ENCODE assay signal across 11 cellular contexts in genomic region chr1:28744184-28744583, GRCh38. TPM values are rescaled to one million over a fixed set of nuclear protein-coding genes. Genes with fewer than 3 reads are reported as not detected.
DNase-seq lines count a peak whose midpoint lies in the region; ATAC-seq and TF ChIP-seq lines count a peak whose summit lies in the region.
"Had no signal": no experiment of that assay in that cellular context is flagged by ENCODE, and none has a peak within 500 bp of the region (broad histone marks: within the 10 kb centered on the region; RNA-seq: fewer than 3 reads in every experiment).

No MANE protein-coding gene starts in this region.

- peaks cover 47% of the 10 kb centered on the region for H3K4me1 Mint-ChIP-seq in GM23338
- H3K4me1 Mint-ChIP-seq in activated T-helper 1 cell treated with anti-CD3 and anti-CD28 coated beads, Interleukin-12 subunit alpha, Interleukin-12 subunit beta, Interleukin-2, Interleukin-4 antibody, amounts not matched to agents 30 ng/mL and 10 ng/mL and 1 ng/mL, durations not matched to agents 14 hours and 24 hours and 36 hours (ENCODE audit: low read depth) = peaks cover 57% of the 10 kb centered on the region

- H4K20me1 ChIP-seq in BLaER1 = peaks cover 100% of the 10 kb centered on the region
- H4K20me1 ChIP-seq in GM23338 (replicated peaks; ENCODE audit: insufficient read depth) = peaks cover 89% of the 10 kb centered on the region

- H2AFZ ChIP-seq in GM23338 = no peak overlapping the region

- H3K27me3 Mint-ChIP-seq in GM23338 (ENCODE audit: insufficient read depth, low read depth, poor library complexity) = peaks cover 13% of the 10 kb centered on the region
- H3K27me3 Mint-ChIP-seq in activated T-helper 1 cell treated with anti-CD3 and anti-CD28 coated beads, Interleukin-12 subunit alpha, Interleukin-12 subunit beta, Interleukin-2, Interleukin-4 antibody, amounts not matched to agents 30 ng/mL and 10 ng/mL and 1 ng/mL, durations not matched to agents 14 hours and 24 hours and 36 hours (ENCODE audit: insufficient read depth) = no peaks in the 10 kb centered on the region

- H3K9me2 ChIP-seq in GM23338 (ENCODE audit: insufficient read depth) = no peaks in the 10 kb centered on the region

- no peak overlapping the region for H3K9ac ChIP-seq in BLaER1

- CTCF ChIA-PET in GM10248 (lab: Yijun Ruan, JAX) = interaction anchor here (2.1 to 3.4 kb wide), 2 partner anchors 8 to 11 kb away, joined by 6 to 23 read pairs; partner anchors contain the start of gene YTHDF2

- peaks cover 100% of the 10 kb centered on the region for H3K79me2 ChIP-seq in GM23338 (replicated peaks; ENCODE audit: insufficient read depth)

- TF ChIP-seq CTCF in GM23338 (conservative IDR thresholded peaks at IDR 0.05; ENCODE audit: low read depth in 2 of 2) = no peak
- TF ChIP-seq CTCF in lower lobe of right lung (IDR thresholded peaks at IDR 0.05) = no peak
- no peak for TF ChIP-seq CTCF in GM10248 (IDR thresholded peaks at IDR 0.05; ENCODE audit: control extremely low read depth, extremely low read depth, low read depth, missing control alignments)
- TF ChIP-seq CTCF in GM20000 (IDR thresholded peaks at IDR 0.05; ENCODE audit: extremely low read depth, missing control alignments) = no peak

- H3K27me3 ChIP-seq in BLaER1 (no peaks in the 10 kb centered on the region), GM23338 (ENCODE audit: insufficient read depth) (no peaks in the 10 kb centered on the region), lower lobe of right lung (ENCODE audit: low read depth) (no peaks in the 10 kb centered on the region)

- H3K36me3 ChIP-seq in BLaER1 (peaks cover 99% of the 10 kb centered on the region), GM23338 (ENCODE audit: insufficient read depth) (peaks cover 68% of the 10 kb centered on the region), lower lobe of right lung (peaks cover 80% of the 10 kb centered on the region)

- H3K4me1 ChIP-seq in BLaER1 (peaks cover 68% of the 10 kb centered on the region), GM23338 (ENCODE audit: insufficient read depth) (peaks cover 55% of the 10 kb centered on the region), lower lobe of right lung (peaks cover 97% of the 10 kb centered on the region)

- H3K36me3 Mint-ChIP-seq in GM23338 (ENCODE audit: low read depth) = peaks cover 97% of the 10 kb centered on the region
- H3K36me3 Mint-ChIP-seq in activated T-helper 1 cell treated with anti-CD3 and anti-CD28 coated beads, Interleukin-12 subunit alpha, Interleukin-12 subunit beta, Interleukin-2, Interleukin-4 antibody, amounts not matched to agents 30 ng/mL and 10 ng/mL and 1 ng/mL, durations not matched to agents 14 hours and 24 hours and 36 hours (ENCODE audit: low read depth) = peaks cover 49% of the 10 kb centered on the region

- DNase-seq in GM23338 (ENCODE audit: low spot score) = no peak
- DNase-seq in activated T-helper 1 cell treated with anti-CD3 and anti-CD28 coated beads, Interleukin-12 subunit alpha, Interleukin-12 subunit beta, Interleukin-2, Interleukin-4 antibody, amounts not matched to agents 30 ng/mL and 10 ng/mL and 1 ng/mL, durations not matched to agents 14 hours and 24 hours and 36 hours (ENCODE audit: low spot score) = no peak
- no peak for DNase-seq in lower lobe of right lung
- DNase-seq in GM10248 (ENCODE audit: extremely low spot score) = no peak
- no peak for DNase-seq in effector CD8-positive, alpha-beta T cell (lab: John Stamatoyannopoulos, UW)
- DNase-seq in cortex of kidney (lab: John Stamatoyannopoulos, UW) = no peak
- DNase-seq in GM20000 (ENCODE audit: low spot score) = no peak
- DNase-seq: caudate nucleus, COR-L47, NCI-H2171 treated with DMSO at 0.1 percent for 48 hours had no signal

- H3F3A ChIP-seq in GM23338 (replicated peaks; ENCODE audit: low read depth) = peaks cover 35% of the 10 kb centered on the region

- H3K27ac Mint-ChIP-seq in GM23338 = no peak overlapping the region
- peak overlapping the region; percentile 71 for H3K27ac Mint-ChIP-seq in activated T-helper 1 cell treated with anti-CD3 and anti-CD28 coated beads, Interleukin-12 subunit alpha, Interleukin-12 subunit beta, Interleukin-2, Interleukin-4 antibody, amounts not matched to agents 30 ng/mL and 10 ng/mL and 1 ng/mL, durations not matched to agents 14 hours and 24 hours and 36 hours

- peak overlapping the region; percentile 48 for H3K4me3 Mint-ChIP-seq in GM23338
- peak overlapping the region; percentile 60 for H3K4me3 Mint-ChIP-seq in activated T-helper 1 cell treated with anti-CD3 and anti-CD28 coated beads, Interleukin-12 subunit alpha, Interleukin-12 subunit beta, Interleukin-2, Interleukin-4 antibody, amounts not matched to agents 30 ng/mL and 10 ng/mL and 1 ng/mL, durations not matched to agents 14 hours and 24 hours and 36 hours

- POLR2A ChIA-PET in GM10248 (lab: Yijun Ruan, JAX) = no interaction called here

- ATAC-seq in GM23338 (no peak), lower lobe of right lung (no peak)

- H3K9me3 ChIP-seq in BLaER1 (no peaks in the 10 kb centered on the region), lower lobe of right lung (no peaks in the 10 kb centered on the region)

- intact Hi-C loops in activated T-helper 1 cell treated with anti-CD3 and anti-CD28 coated beads, Interleukin-12 subunit alpha, Interleukin-12 subunit beta, Interleukin-2, Interleukin-4 antibody, amounts not matched to agents 30 ng/mL and 10 ng/mL and 1 ng/mL, durations not matched to agents 14 hours and 24 hours and 36 hours (cut with micrococcal nuclease) = no loop called here
- intact Hi-C loops in lower lobe of right lung (cut with DNase I) = no loop called here

- H3K4me3 ChIP-seq in BLaER1 = no peak overlapping the region
- peak overlapping the region; percentile 31 for H3K4me3 ChIP-seq in GM23338
- peak overlapping the region; percentile 18 for H3K4me3 ChIP-seq in lower lobe of right lung

- H3K9me3 Mint-ChIP-seq in GM23338 = no peaks in the 10 kb centered on the region
- no peaks in the 10 kb centered on the region for H3K9me3 Mint-ChIP-seq in activated T-helper 1 cell treated with anti-CD3 and anti-CD28 coated beads, Interleukin-12 subunit alpha, Interleukin-12 subunit beta, Interleukin-2, Interleukin-4 antibody, amounts not matched to agents 30 ng/mL and 10 ng/mL and 1 ng/mL, durations not matched to agents 14 hours and 24 hours and 36 hours

- H3K4me2 ChIP-seq in BLaER1 (peak overlapping the region; percentile 31), GM23338 (peak overlapping the region; percentile 21)

- H3K27ac ChIP-seq in BLaER1 (no peak overlapping the region), GM23338 (ENCODE audit: low read depth) (peak overlapping the region; percentile 53), lower lobe of right lung (no peak overlapping the region)

TF ChIP-seq in GM23338, 12 proteins besides CTCF, POLR2A, EP300 and RAD21 (continues in another document):
- TF ChIP-seq POLR2AphosphoS5 (IDR thresholded peaks at IDR 0.05; ENCODE audit: low read depth) = no peak
- TF ChIP-seq JUNB (IDR thresholded peaks at IDR 0.05; ENCODE audit: unreplicated experiment) = no peak
- TF ChIP-seq ZNF331 (CRISPR knock-in tag; IDR thresholded peaks at IDR 0.05; ENCODE audit: low read depth) = no peak
- no peak for TF ChIP-seq EZH2phosphoT487 (IDR thresholded peaks at IDR 0.05; ENCODE audit: unreplicated experiment)
- no peak for TF ChIP-seq ZNF114 (CRISPR knock-in tag; IDR thresholded peaks at IDR 0.05)
- TF ChIP-seq CREB1 (CRISPR knock-in tag; IDR thresholded peaks at IDR 0.05; ENCODE audit: low read depth) = no peak
- no peak for TF ChIP-seq ETS1 (IDR thresholded peaks at IDR 0.05)

RNA-seq across cellular contexts. Expression of gene YTHDF2, which starts 7.4 kb away (rescaled TPM):
- 150 and 169 TPM in 2 replicates for total RNA-seq in GM23338 (2014; rRNA removed; shearing (Covaris generic))
- polyA plus RNA-seq in GM23338 (2016; fragmentation: Nextera tagmentation; extraction: Ambion mirVana) = 123 and 130 TPM in 2 replicates
- total RNA-seq in activated T-helper 1 cell treated with anti-CD3 and anti-CD28 coated beads, Interleukin-12 subunit alpha, Interleukin-12 subunit beta, Interleukin-2, Interleukin-4 antibody, amounts not matched to agents 30 ng/mL and 10 ng/mL and 1 ng/mL, durations not matched to agents 14 hours and 24 hours and 36 hours = 91.7 and 94.9 TPM in 2 replicates
- total RNA-seq in lower lobe of right lung = 70.9 TPM
